In genomic region chr14:104800600-104801283, GRCh38 we compare ENCODE assay signal across 8 cellular contexts. TPM values are rescaled to one million over a fixed set of nuclear protein-coding genes. Genes with fewer than 3 reads are reported as not detected.
DNase-seq lines count a peak whose midpoint lies in the region; ATAC-seq and TF ChIP-seq lines count a peak whose summit lies in the region.

ZBTB42 (plus strand) TSS chr14:104801101; CDS start chr14:104801198, 97 bp downstream.

- H3K9me3 ChIP-seq in AG04450 (ENCODE audit: control insufficient read depth, insufficient read depth, low read length) (no peaks in the 10 kb centered on the region; the same call in 1 of the 2 replicates), iPS-18c (ENCODE audit: control insufficient read depth, insufficient read depth, low read length) (no peaks in the 10 kb centered on the region)

- CTCF ChIA-PET in AG04450 (lab: Charles Lee) = interaction anchor here (2.3 kb wide), 1 partner anchor 25 kb away, joined by 8 read pairs; no protein-coding TSS in a partner anchor

- TF ChIP-seq CTCF in AG04450 (IDR thresholded peaks at IDR 0.05; ENCODE audit: low read depth, low read length) (no peak), HL-60 (IDR thresholded peaks at IDR 0.05; ENCODE audit: insufficient read depth, low read length) (no peak)

- ATAC-seq in GM19023 (IDR thresholded peaks at IDR 0.05; ENCODE audit: unreplicated experiment) (peak; percentile 37), HG03457 (IDR thresholded peaks at IDR 0.05; ENCODE audit: unreplicated experiment) (no peak)

- H3K27ac ChIP-seq in AG04450 (ENCODE audit: low read depth, low read length) (peak within 1 kb of the TSS; percentile 39), HL-60 (replicated peaks) (peak within 1 kb of the TSS; percentile 37), angular gyrus (ENCODE audit: low read depth, low read length) (peak within 1 kb of the TSS; percentile 88)

- POLR2A ChIA-PET in AG04450 (lab: Yijun Ruan, JAX) = interaction anchor here (0.8 to 1.8 kb wide), 3 partner anchors 10 to 48 kb away, joined by 3 to 7 read pairs (median 3); partner anchors contain the start of gene SIVA1

- no peaks in the 10 kb centered on the region for H3K27me3 ChIP-seq in AG04450 (ENCODE audit: control insufficient read depth, insufficient read depth, low read length)
- peaks cover 4% of the 10 kb centered on the region for H3K27me3 ChIP-seq in HL-60 (ENCODE audit: insufficient read depth, poor library complexity, severe bottlenecking)

- no peak for DNase-seq in AG04450 (ENCODE audit: low read depth, low spot score)
- peak in 1 of 2 experiments; percentile 47 for DNase-seq in HL-60 (ENCODE audit: low read depth in 1 of 2, low spot score in 1 of 2)
- DNase-seq in SW480 (ENCODE audit: low spot score) = peak; percentile 66
- peak; percentile 39 to 56 for DNase-seq in stimulated activated CD4-positive, alpha-beta T cell treated with anti-CD3 and anti-CD28 coated beads, Interleukin-12 subunit alpha, Interleukin-12 subunit beta, amount 100 ng/mL, for 24 hours (ENCODE audit: low read depth in 2 of 2)

- peak within 1 kb of the TSS; percentile 64 for H3K4me3 ChIP-seq in AG04450 (ENCODE audit: low read depth, low read length)
- peak within 1 kb of the TSS; percentile 62 for H3K4me3 ChIP-seq in HL-60 (replicated peaks; ENCODE audit: insufficient read depth, low read length)
- peak within 1 kb of the TSS; percentile 65 for H3K4me3 ChIP-seq in iPS-18c (ENCODE audit: insufficient read depth, low read depth, low read length)

RNA-seq across cellular contexts. Expression of gene ZBTB42, which starts in this region (rescaled TPM):
- polyA plus RNA-seq in AG04450 (2011; rRNA removed) = 1.6 and 2.5 TPM in 2 replicates
- polyA minus RNA-seq in AG04450 (2011; rRNA and poly(A)+ RNA removed) = 3.1 and 4.5 TPM in 2 replicates

Comparison
In these comparisons a context has a peak if more than half of its experiments do, and no peak if none do; other contexts are left out.
1. H3K27ac ChIP-seq: peak in every context shown above with its lines; median percentile 88 in angular gyrus; 39 in AG04450; 37 in HL-60.